ENCODE assay signal across 8 cellular contexts in the genomic region with DNA sequence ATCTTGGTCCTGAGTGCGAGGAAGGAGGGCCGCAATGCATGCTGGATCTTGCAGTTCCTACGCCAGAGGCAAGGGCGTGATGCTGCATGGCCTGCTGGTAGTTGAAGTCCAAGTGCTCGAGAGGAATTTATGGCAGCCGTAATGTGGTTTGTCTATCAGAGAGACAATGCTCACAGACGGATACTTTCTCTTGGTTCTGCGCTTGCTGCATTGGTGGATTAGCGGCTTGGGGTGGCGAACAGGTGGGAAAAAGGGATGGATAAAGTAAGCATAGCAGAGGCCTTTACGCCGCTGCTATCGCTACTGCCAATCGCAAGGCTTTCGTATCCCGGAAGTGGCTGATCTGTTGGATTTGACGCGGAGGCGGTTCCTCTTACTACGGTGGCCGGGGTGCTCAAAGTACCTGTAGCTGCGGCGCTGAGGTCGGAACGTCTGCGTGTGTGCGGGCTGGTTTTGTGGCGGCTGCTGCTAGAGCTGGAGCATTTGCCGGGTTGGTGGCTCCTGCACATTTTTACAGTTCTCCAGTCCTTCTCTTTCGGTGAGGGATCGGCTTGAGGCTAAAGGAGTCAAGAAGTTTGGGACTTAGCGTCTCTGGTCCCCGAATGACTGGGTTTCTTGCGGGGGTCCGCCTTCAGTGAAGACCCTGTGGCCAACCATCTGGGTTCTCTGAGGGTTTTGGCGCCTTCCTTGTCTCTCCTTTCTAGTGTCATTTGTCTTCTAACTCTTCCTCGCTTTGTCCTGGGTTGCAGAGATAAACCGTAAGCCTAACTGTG. TPM values are rescaled to one million over a fixed set of nuclear protein-coding genes. Genes with fewer than 3 reads are reported as not detected.
DNase-seq lines count a peak whose midpoint lies in the region; ATAC-seq and TF ChIP-seq lines count a peak whose summit lies in the region.

A gene with protein sequence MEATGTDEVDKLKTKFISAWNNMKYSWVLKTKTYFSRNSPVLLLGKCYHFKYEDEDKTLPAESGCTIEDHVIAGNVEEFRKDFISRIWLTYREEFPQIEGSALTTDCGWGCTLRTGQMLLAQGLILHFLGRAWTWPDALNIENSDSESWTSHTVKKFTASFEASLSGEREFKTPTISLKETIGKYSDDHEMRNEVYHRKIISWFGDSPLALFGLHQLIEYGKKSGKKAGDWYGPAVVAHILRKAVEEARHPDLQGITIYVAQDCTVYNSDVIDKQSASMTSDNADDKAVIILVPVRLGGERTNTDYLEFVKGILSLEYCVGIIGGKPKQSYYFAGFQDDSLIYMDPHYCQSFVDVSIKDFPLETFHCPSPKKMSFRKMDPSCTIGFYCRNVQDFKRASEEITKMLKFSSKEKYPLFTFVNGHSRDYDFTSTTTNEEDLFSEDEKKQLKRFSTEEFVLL (plus strand): TSS at position 397 of the 773 bp plus-strand sequence. CDS start 19,655 bp downstream, outside the sequence.

- WGBS in smooth muscle cell (ENCODE audit: low lambda C conversion rate): under 1% methylated on average over 38 of the region's 38 CpGs

- peak within 1 kb of the TSS; percentile 81 for H3K9ac ChIP-seq in smooth muscle cell (ENCODE audit: low read depth)

- ATAC-seq in GM18873 (IDR thresholded peaks at IDR 0.05; ENCODE audit: low FRiP score, unreplicated experiment) (peak; percentile 94), HG03135 (IDR thresholded peaks at IDR 0.05; ENCODE audit: unreplicated experiment) (peak; percentile 92)

- TF ChIP-seq CTCF in AG04449 (IDR thresholded peaks at IDR 0.05; ENCODE audit: insufficient read depth, low read length, missing control alignments): no peak
- TF ChIP-seq CTCF in VCaP (conservative IDR thresholded peaks at IDR 0.05): no peak
- peak; percentile 0 for TF ChIP-seq CTCF in cardiac fibroblast (IDR thresholded peaks at IDR 0.05; ENCODE audit: low read depth, low read length)
- TF ChIP-seq CTCF in smooth muscle cell (IDR thresholded peaks at IDR 0.05; ENCODE audit: borderline replicate concordance, insufficient read depth, poor library complexity, severe bottlenecking): no peak

- DNase-seq in AG04449 (ENCODE audit: low read depth, low spot score): peak; percentile 82
- DNase-seq in NCI-H2196 (lab: John Stamatoyannopoulos, UW; ENCODE audit: unreplicated experiment): peak; percentile 89
- DNase-seq in cardiac fibroblast (ENCODE audit: low read depth in 2 of 2): peak; percentile 99
- DNase-seq in iPS-NIHi7 (ENCODE audit: extremely low spot score): peak; percentile 97
- peak; percentile 44 for DNase-seq in smooth muscle cell (lab: John Stamatoyannopoulos, UW; ENCODE audit: unreplicated experiment)

- H3K27ac ChIP-seq in VCaP (peak within 1 kb of the TSS; percentile 91), smooth muscle cell (ENCODE audit: low read depth) (peak within 1 kb of the TSS; percentile 59)

- H3K9me3 ChIP-seq in smooth muscle cell (replicated peaks; ENCODE audit: low read depth): no peaks in the 10 kb centered on the region

- CTCF ChIA-PET in AG04449 (lab: Yijun Ruan, JAX): interaction anchor here (0.9 kb wide), 1 partner anchor 253 kb away, joined by 4 read pairs; no protein-coding TSS in a partner anchor

- H3K4me2 ChIP-seq in smooth muscle cell: peak within 1 kb of the TSS; percentile 86

- H3K36me3 ChIP-seq in smooth muscle cell (ENCODE audit: low read depth): no peaks in the 10 kb centered on the region

- peak within 1 kb of the TSS; percentile 95 for H2AFZ ChIP-seq in smooth muscle cell (ENCODE audit: low read depth)

- POLR2A ChIA-PET in AG04449 (lab: Yijun Ruan, JAX): no interaction called here

- H3K27me3 ChIP-seq in smooth muscle cell (ENCODE audit: low read depth): peaks cover 8% of the 10 kb centered on the region

- H3F3A ChIP-seq in smooth muscle cell (ENCODE audit: low read depth): no peaks in the 10 kb centered on the region

- H3K4me3 ChIP-seq in AG04449 (ENCODE audit: low read depth, low read length) (peak within 1 kb of the TSS; percentile 88), cardiac fibroblast (replicated peaks in 1 of 2; ENCODE audit: low read depth in 2 of 2, low read length in 2 of 2) (peak within 1 kb of the TSS; percentile 75 to 91), smooth muscle cell (peak within 1 kb of the TSS; percentile 88)

- H3K4me1 ChIP-seq in smooth muscle cell (ENCODE audit: low read depth): no peaks in the 10 kb centered on the region

- H3K79me2 ChIP-seq in smooth muscle cell (ENCODE audit: low read depth): peaks cover 24% of the 10 kb centered on the region

- no peaks in the 10 kb centered on the region for H4K20me1 ChIP-seq in smooth muscle cell (ENCODE audit: low read depth)

RNA-seq across cellular contexts. Expression of the gene that starts here (rescaled TPM):
- total RNA-seq in smooth muscle cell: 13.4 and 13.5 TPM in 2 replicates
- 7.0 and 11.5 TPM in 2 replicates for polyA plus RNA-seq in smooth muscle cell

Comparison
In these comparisons a context has a peak if more than half of its experiments do, and no peak if none do; other contexts are left out.
1. Peak in every context shown above with its lines: DNase-seq, ATAC-seq, H3K4me3 ChIP-seq and H3K27ac ChIP-seq.
2. DNase-seq: peak in every context shown above with its lines; median percentile 99 in cardiac fibroblast; 97 in iPS-NIHi7; 89 in NCI-H2196; 82 in AG04449; 44 in smooth muscle cell.